ENCODE assay signal across 20 cellular contexts in the genomic region with DNA sequence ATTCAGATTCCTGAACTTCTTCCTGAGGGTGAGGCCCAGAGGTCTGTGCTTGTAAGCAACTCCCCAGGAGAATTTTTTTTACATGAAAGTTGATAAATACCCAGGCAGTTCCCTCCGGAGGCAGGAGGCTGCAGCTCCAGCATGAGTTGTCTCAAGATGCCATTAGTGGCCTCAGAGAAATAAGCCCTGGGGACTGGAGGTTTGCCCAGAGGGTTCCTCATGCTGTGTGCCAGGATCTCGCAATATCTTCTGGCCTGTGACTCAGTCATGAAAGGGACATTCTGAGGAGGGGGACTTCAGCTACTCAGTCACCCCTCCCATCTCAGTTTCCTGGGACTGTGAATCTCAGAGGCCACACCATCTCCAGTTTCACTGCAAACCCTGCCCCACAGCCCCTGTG. TPM values are rescaled to one million over a fixed set of nuclear protein-coding genes. Genes with fewer than 3 reads are reported as not detected.
DNase-seq lines count a peak whose midpoint lies in the region; ATAC-seq and TF ChIP-seq lines count a peak whose summit lies in the region.
"Had no signal": no experiment of that assay in that cellular context is flagged by ENCODE, and none has a peak within 500 bp of the region (broad histone marks: within the 10 kb centered on the region; RNA-seq: fewer than 3 reads in every experiment).

No MANE protein-coding gene starts in this region.

- no peaks in the 10 kb centered on the region for H3K36me3 Mint-ChIP-seq in nephron progenitor cell (ENCODE audit: low read depth)
- no peaks in the 10 kb centered on the region for H3K36me3 Mint-ChIP-seq in stimulated activated memory B cell treated with anti-CD40 and anti-IgM and Interleukin-4, amounts not matched to agents 10 μg/mL and 1 μg/mL and 100 μg/mL, for 72 hours
- H3K36me3 Mint-ChIP-seq in CD14-positive monocyte = no peaks in the 10 kb centered on the region
- H3K36me3 Mint-ChIP-seq in naive thymus-derived CD8-positive, alpha-beta T cell = no peaks in the 10 kb centered on the region

- H3K9ac ChIP-seq in BLaER1 treated with 17β-estradiol and CSF1 and Interleukin-3, amounts not matched to agents 10 nM and 100 nM = no peak overlapping the region

- H3K27me3 Mint-ChIP-seq in nephron progenitor cell (ENCODE audit: low read depth, poor library complexity) (peaks cover 6% of the 10 kb centered on the region), CD14-positive monocyte (ENCODE audit: low read depth in 3 of 3) (peaks cover 0 to 8% (median 2%) of the 10 kb centered on the region in 3 donors)
- peaks cover 19% of the 10 kb centered on the region for H3K27me3 Mint-ChIP-seq in stimulated activated memory B cell treated with anti-CD40 and anti-IgM and Interleukin-4, amounts not matched to agents 10 μg/mL and 1 μg/mL and 100 μg/mL, for 72 hours
- H3K27me3 Mint-ChIP-seq in naive thymus-derived CD8-positive, alpha-beta T cell = peaks cover 0 to 2% (median 0%) of the 10 kb centered on the region in 5 donors
- H3K27me3 Mint-ChIP-seq: central memory CD8-positive, alpha-beta T cell had no signal

- H3K27ac Mint-ChIP-seq in nephron progenitor cell (peak overlapping the region; percentile 26), CD14-positive monocyte (peak overlapping the region in 1 of 7 donors; percentile 18)
- H3K27ac Mint-ChIP-seq in stimulated activated memory B cell treated with anti-CD40 and anti-IgM and Interleukin-4, amounts not matched to agents 10 μg/mL and 1 μg/mL and 100 μg/mL, for 72 hours = no peak overlapping the region
- H3K27ac Mint-ChIP-seq in naive thymus-derived CD8-positive, alpha-beta T cell = no peak overlapping the region

- POLR2A ChIA-PET in naive thymus-derived CD8-positive, alpha-beta T cell (lab: Charles Lee) = no interaction called here

- no peak overlapping the region for H3K4me3 ChIP-seq in BLaER1 treated with 17β-estradiol and CSF1 and Interleukin-3, amounts not matched to agents 10 nM and 100 nM
- H3K4me3 ChIP-seq: gastroesophageal sphincter, HAP-1, testis had no signal

- DNase-seq in M059J (ENCODE audit: low read depth) (peak; percentile 90), astrocyte of the hippocampus (ENCODE audit: low read depth, low spot score) (peak; percentile 73), nephron progenitor cell (no peak), CD14-positive monocyte (ENCODE audit: low spot score) (no peak), NCI-H524 (lab: John Stamatoyannopoulos, UW) (no peak)
- no peak for DNase-seq in naive thymus-derived CD8-positive, alpha-beta T cell
- DNase-seq: activated CD4-positive, alpha-beta T cell treated with anti-CD3 and anti-CD28 coated beads for 48 hours; activated CD8-positive, alpha-beta memory T cell treated with anti-CD3 and anti-CD28 coated beads, Interleukin-2, amount 50 U/mL, for 4 hours; activated effector memory CD4-positive, alpha-beta T cell treated with Interleukin-2 at 50 U/mL for 16 hours; COR-L47; NCI-H2029 treated with DMSO at 0.1 percent for 48 hours; NCI-H510A; testis had no signal

- H3K27me3 ChIP-seq in BLaER1 treated with 17β-estradiol and CSF1 and Interleukin-3, amounts not matched to agents 10 nM and 100 nM = no peaks in the 10 kb centered on the region
- H3K27me3 ChIP-seq: gastroesophageal sphincter, testis had no signal

- no peak for ATAC-seq in stimulated activated memory B cell treated with anti-CD40 and anti-IgM and Interleukin-4, amounts not matched to agents 10 μg/mL and 1 μg/mL and 100 μg/mL, for 72 hours
- ATAC-seq in naive thymus-derived CD8-positive, alpha-beta T cell = no peak
- ATAC-seq: gastroesophageal sphincter had no signal

- peak overlapping the region; percentile 19 to 62 (median 39); a peak in 15 of 22 replicates for H3K4me2 ChIP-seq in BLaER1 treated with 17β-estradiol and CSF1 and Interleukin-3, amounts not matched to agents 10 nM and 100 nM

- H3K9me3 ChIP-seq in BLaER1 treated with 17β-estradiol and CSF1 and Interleukin-3, amounts not matched to agents 10 nM and 100 nM (replicated peaks in 1 of 11) = no peaks in the 10 kb centered on the region; a peak in 1 of 22 replicates
- H3K9me3 ChIP-seq: gastroesophageal sphincter, HAP-1, testis had no signal

- peaks cover 7 to 22% (median 13%) of the 10 kb centered on the region in 10 experiments; a peak in 16 of 20 replicates for H3K4me1 ChIP-seq in BLaER1 treated with 17β-estradiol and CSF1 and Interleukin-3, amounts not matched to agents 10 nM and 100 nM
- H3K4me1 ChIP-seq: gastroesophageal sphincter, HAP-1, testis had no signal

- no peaks in the 10 kb centered on the region for H3K9me3 Mint-ChIP-seq in nephron progenitor cell
- H3K9me3 Mint-ChIP-seq in stimulated activated memory B cell treated with anti-CD40 and anti-IgM and Interleukin-4, amounts not matched to agents 10 μg/mL and 1 μg/mL and 100 μg/mL, for 72 hours = no peaks in the 10 kb centered on the region
- peaks cover 0 to 8% (median 2%) of the 10 kb centered on the region in 7 donors for H3K9me3 Mint-ChIP-seq in CD14-positive monocyte
- peaks cover 0 to 11% (median 0%) of the 10 kb centered on the region in 9 donors for H3K9me3 Mint-ChIP-seq in naive thymus-derived CD8-positive, alpha-beta T cell

- no peak overlapping the region for H3K4me3 Mint-ChIP-seq in nephron progenitor cell
- H3K4me3 Mint-ChIP-seq in stimulated activated memory B cell treated with anti-CD40 and anti-IgM and Interleukin-4, amounts not matched to agents 10 μg/mL and 1 μg/mL and 100 μg/mL, for 72 hours = no peak overlapping the region
- H3K4me3 Mint-ChIP-seq in CD14-positive monocyte = no peak overlapping the region
- H3K4me3 Mint-ChIP-seq in naive thymus-derived CD8-positive, alpha-beta T cell = no peak overlapping the region
- H3K4me3 Mint-ChIP-seq: central memory CD8-positive, alpha-beta T cell had no signal

- H3K27ac ChIP-seq in BLaER1 treated with 17β-estradiol and CSF1 and Interleukin-3, amounts not matched to agents 10 nM and 100 nM = 0 out of 22 replicates have a peak overlapping the region, but pooled peaks of 1 of the 11 experiments have one; percentile 2
- H3K27ac ChIP-seq: epithelial cell of prostate, gastroesophageal sphincter, RWPE1, testis had no signal

- no peaks in the 10 kb centered on the region for H4K20me1 ChIP-seq in BLaER1 treated with 17β-estradiol and CSF1 and Interleukin-3, amounts not matched to agents 10 nM and 100 nM

- no peak for TF ChIP-seq CTCF in nephron progenitor cell (IDR thresholded peaks at IDR 0.05)
- TF ChIP-seq CTCF in CD14-positive monocyte (IDR thresholded peaks at IDR 0.05) = no peak

- H3K4me1 Mint-ChIP-seq in nephron progenitor cell = peaks cover 27% of the 10 kb centered on the region
- H3K4me1 Mint-ChIP-seq in stimulated activated memory B cell treated with anti-CD40 and anti-IgM and Interleukin-4, amounts not matched to agents 10 μg/mL and 1 μg/mL and 100 μg/mL, for 72 hours = no peaks in the 10 kb centered on the region
- peaks cover 24% of the 10 kb centered on the region for H3K4me1 Mint-ChIP-seq in CD14-positive monocyte
- no peaks in the 10 kb centered on the region for H3K4me1 Mint-ChIP-seq in naive thymus-derived CD8-positive, alpha-beta T cell
- H3K4me1 Mint-ChIP-seq: central memory CD8-positive, alpha-beta T cell had no signal

- intact Hi-C loops in CD14-positive monocyte (cut with micrococcal nuclease) = no loop called here

- H3K36me3 ChIP-seq in BLaER1 treated with 17β-estradiol and CSF1 and Interleukin-3, amounts not matched to agents 10 nM and 100 nM = no peaks in the 10 kb centered on the region
- H3K36me3 ChIP-seq: gastroesophageal sphincter, HAP-1 had no signal

RNA-seq across cellular contexts. Expression of a gene that starts 49.9 kb away (rescaled TPM):
- total RNA-seq in M059J (2014; rRNA removed; shearing (Covaris generic)) = 145 and 146 TPM in 2 replicates
- polyA plus RNA-seq in CD14-positive monocyte = not detected
- not detected for total RNA-seq in naive thymus-derived CD8-positive, alpha-beta T cell
- not detected for polyA plus RNA-seq in naive thymus-derived CD8-positive, alpha-beta T cell

Comparison
In these comparisons a context has a peak if more than half of its experiments do, and no peak if none do; other contexts are left out.
1. DNase-seq: peak in M059J (single experiment) and astrocyte of the hippocampus (single experiment); none in nephron progenitor cell (single experiment), CD14-positive monocyte (single experiment), naive thymus-derived CD8-positive, alpha-beta T cell (0 of 10) and NCI-H524 (0 of 2).
2. RNA of a gene that starts 49.9 kb away (total RNA-seq): 145 to 146 TPM in M059J; not detected in naive thymus-derived CD8-positive, alpha-beta T cell; every median in the first group is over 100 times any median in the second.